10 cellular contexts compared by ENCODE assay signal in the genomic region with DNA sequence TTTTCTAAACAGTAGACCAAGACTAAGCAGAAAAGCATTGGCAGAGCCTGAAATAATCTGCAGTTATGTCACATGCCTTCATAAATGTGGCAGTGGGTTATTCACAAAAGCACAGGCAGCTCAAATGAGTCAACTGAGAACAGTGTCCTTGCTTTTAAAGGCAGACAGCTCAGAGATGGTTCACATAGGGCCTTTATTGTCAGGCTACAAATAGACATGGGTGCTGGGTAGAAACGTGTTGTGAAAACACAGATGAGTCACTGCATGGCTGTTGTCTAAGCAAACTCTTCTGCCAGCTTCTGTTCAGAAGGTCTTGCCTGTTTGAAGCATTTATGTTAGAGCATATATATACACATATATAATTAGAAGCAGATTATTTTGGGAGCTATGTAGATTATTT.
A peak's percentile ranks its signal among the peaks of the same experiment; 100 is the strongest.
DNase-seq lines count a peak whose midpoint lies in the region; ATAC-seq, FAIRE-seq and TF ChIP-seq lines count a peak whose summit lies in the region.
"Had no signal": no experiment of that assay in that cellular context is flagged by ENCODE, and none has a peak within 500 bp of the region (broad histone marks: within the 10 kb centered on the region; RNA-seq: fewer than 3 reads in every experiment).

No MANE protein-coding gene starts in this region.

- FAIRE-seq in urothelium cell line (lab: Jason Lieb, UNC), result no peak
- FAIRE-seq: GM12892 had no signal

- no peak for ATAC-seq in SK-N-SH treated with all-trans-retinoic acid at 6 μM for 48 hours

- DNase-seq in NCI-H2196 treated with DMSO at 0.1 percent for 48 hours (lab: John Stamatoyannopoulos, UW; ENCODE audit: unreplicated experiment), result peak; percentile 1
- DNase-seq in NCI-H2196 (lab: John Stamatoyannopoulos, UW; ENCODE audit: unreplicated experiment), result no peak
- peak; percentile 73 for DNase-seq in brain pericyte (ENCODE audit: low read depth, low spot score)
- peak; percentile 82 for DNase-seq in islet precursor cell
- DNase-seq in urothelium cell line (ENCODE audit: low spot score), result peak; percentile 53
- DNase-seq in stimulated activated CD4-positive, alpha-beta T cell treated with anti-CD3 and anti-CD28 coated beads, Interleukin-4, amount 100 ng/mL, for 1 hour, result no peak
- DNase-seq in activated CD4-positive, alpha-beta T cell treated with anti-CD3 and anti-CD28 coated beads, Interleukin-2, amount 50 U/mL, for 1 hour, result no peak
- DNase-seq: activated naive CD8-positive, alpha-beta T cell treated with anti-CD3 and anti-CD28 coated beads, Interleukin-2, amount 10 ng/mL, durations not matched to agents 7 days and 5 days had no signal

TF ChIP-seq in SK-N-SH treated with all-trans-retinoic acid at 6 μM for 48 hours, 23 proteins besides CTCF, POLR2A, EP300 and RAD21:
- TF ChIP-seq PPARA (CRISPR knock-in tag; IDR thresholded peaks at IDR 0.05; ENCODE audit: borderline replicate concordance) (no peak), ARNTL (CRISPR knock-in tag; IDR thresholded peaks at IDR 0.05; ENCODE audit: borderline replicate concordance, low read depth) (no peak), OSR1 (CRISPR knock-in tag; IDR thresholded peaks at IDR 0.05) (no peak), ZNF8 (CRISPR knock-in tag; IDR thresholded peaks at IDR 0.05) (no peak)
- TF ChIP-seq, protein P1, sequence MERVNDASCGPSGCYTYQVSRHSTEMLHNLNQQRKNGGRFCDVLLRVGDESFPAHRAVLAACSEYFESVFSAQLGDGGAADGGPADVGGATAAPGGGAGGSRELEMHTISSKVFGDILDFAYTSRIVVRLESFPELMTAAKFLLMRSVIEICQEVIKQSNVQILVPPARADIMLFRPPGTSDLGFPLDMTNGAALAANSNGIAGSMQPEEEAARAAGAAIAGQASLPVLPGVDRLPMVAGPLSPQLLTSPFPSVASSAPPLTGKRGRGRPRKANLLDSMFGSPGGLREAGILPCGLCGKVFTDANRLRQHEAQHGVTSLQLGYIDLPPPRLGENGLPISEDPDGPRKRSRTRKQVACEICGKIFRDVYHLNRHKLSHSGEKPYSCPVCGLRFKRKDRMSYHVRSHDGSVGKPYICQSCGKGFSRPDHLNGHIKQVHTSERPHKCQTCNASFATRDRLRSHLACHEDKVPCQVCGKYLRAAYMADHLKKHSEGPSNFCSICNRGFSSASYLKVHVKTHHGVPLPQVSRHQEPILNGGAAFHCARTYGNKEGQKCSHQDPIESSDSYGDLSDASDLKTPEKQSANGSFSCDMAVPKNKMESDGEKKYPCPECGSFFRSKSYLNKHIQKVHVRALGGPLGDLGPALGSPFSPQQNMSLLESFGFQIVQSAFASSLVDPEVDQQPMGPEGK (CRISPR knock-in tag; IDR thresholded peaks at IDR 0.05; ENCODE audit: borderline replicate concordance), result no peak

Comparison
In these comparisons a context has a peak if more than half of its experiments do, and no peak if none do; other contexts are left out.
1. DNase-seq: peak in NCI-H2196 treated with DMSO at 0.1 percent for 48 hours (single experiment), brain pericyte (single experiment), islet precursor cell (single experiment) and urothelium cell line (single experiment); none in NCI-H2196 (single experiment), stimulated activated CD4-positive, alpha-beta T cell treated with anti-CD3 and anti-CD28 coated beads, Interleukin-4, amount 100 ng/mL, for 1 hour (single experiment) and activated CD4-positive, alpha-beta T cell treated with anti-CD3 and anti-CD28 coated beads, Interleukin-2, amount 50 U/mL, for 1 hour (single experiment).